32 cellular contexts compared by ENCODE assay signal in the genomic region with DNA sequence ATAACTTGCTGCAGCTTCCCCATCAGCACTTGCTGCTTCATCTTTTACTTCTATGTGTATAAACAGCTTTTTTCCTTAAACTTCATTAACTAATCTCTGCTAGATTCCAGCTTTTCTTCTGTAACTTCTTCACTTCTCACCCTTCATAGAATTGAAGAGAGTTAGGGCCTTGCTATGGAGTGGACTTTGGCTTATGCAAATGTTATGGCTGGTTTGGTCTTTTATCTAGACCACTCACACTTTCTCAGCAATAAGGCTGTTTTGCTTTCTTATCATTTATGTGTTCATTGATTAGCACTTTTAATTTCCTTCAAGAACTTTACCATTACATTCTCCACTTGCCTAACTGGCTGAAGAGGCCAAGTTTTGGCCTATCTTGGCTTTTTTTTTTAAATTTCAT.
"Had no signal": no experiment of that assay in that cellular context is flagged by ENCODE, and none has a peak within 500 bp of the region (broad histone marks: within the 10 kb centered on the region; RNA-seq: fewer than 3 reads in every experiment).

No MANE protein-coding gene starts in this region.

- H3K9me3 Mint-ChIP-seq: activated CD4-positive, alpha-beta T cell treated with anti-CD3 and anti-CD28 coated beads, Interleukin-2, amount 10 ng/mL, durations not matched to agents 24 days and 14 days had no signal

- H3K27ac Mint-ChIP-seq: activated CD4-positive, alpha-beta memory T cell treated with anti-CD3 and anti-CD28 coated beads for 36 hours; activated CD4-positive, alpha-beta T cell treated with anti-CD3 and anti-CD28 coated beads for 36 hours; activated CD4-positive, alpha-beta T cell treated with anti-CD3 and anti-CD28 coated beads, Interleukin-2, amount 10 ng/mL, durations not matched to agents 24 days and 14 days; activated CD8-positive, alpha-beta memory T cell treated with anti-CD3 and anti-CD28 coated beads, Interleukin-2, amount 10 ng/mL, durations not matched to agents 7 days and 5 days; activated CD8-positive, alpha-beta T cell treated with anti-CD3 and anti-CD28 coated beads, Interleukin-2, amount 10 ng/mL, durations not matched to agents 7 days and 5 days; activated naive CD4-positive, alpha-beta T cell treated with anti-CD3 and anti-CD28 coated beads for 36 hours; activated naive CD4-positive, alpha-beta T cell treated with anti-CD3 and anti-CD28 coated beads, Interleukin-2, amount 50 U/mL, for 24 hours; activated naive CD8-positive, alpha-beta T cell treated with anti-CD3 and anti-CD28 coated beads for 36 hours; activated naive CD8-positive, alpha-beta T cell treated with anti-CD3 and anti-CD28 coated beads, Interleukin-2, amount 50 U/mL, for 24 hours; activated T-helper 1 cell treated with anti-CD3 and anti-CD28 coated beads, Interleukin-12 subunit alpha, Interleukin-12 subunit beta, Interleukin-2, Interleukin-4 antibody, amounts not matched to agents 30 ng/mL and 10 ng/mL and 1 ng/mL, durations not matched to agents 14 hours and 24 hours and 36 hours; activated T-helper 2 cell treated with anti-CD3 and anti-CD28 coated beads, Interferon-gamma antibody, Interleukin-2, Interleukin-4, amounts not matched to agents 10 μg/mL and 5 μg/mL and 100 μg/mL, durations not matched to agents 14 hours and 24 hours and 36 hours had no signal

- H3K9me3 ChIP-seq: adrenal gland, colonic mucosa had no signal

- FAIRE-seq: endometrium, endothelial cell of umbilical vein, frontal cortex had no signal

- H3K36me3 Mint-ChIP-seq: activated CD8-positive, alpha-beta memory T cell treated with anti-CD3 and anti-CD28 coated beads, Interleukin-2, amount 10 ng/mL, durations not matched to agents 7 days and 5 days; activated naive CD4-positive, alpha-beta T cell treated with anti-CD3 and anti-CD28 coated beads, Interleukin-2, amount 50 U/mL, for 24 hours; activated naive CD8-positive, alpha-beta T cell treated with anti-CD3 and anti-CD28 coated beads for 36 hours had no signal

- H3K4me3 ChIP-seq: adrenal gland, body of pancreas, colonic mucosa, heart left ventricle had no signal

- H3K4me1 Mint-ChIP-seq: activated CD4-positive, alpha-beta T cell treated with anti-CD3 and anti-CD28 coated beads for 36 hours; activated CD4-positive, alpha-beta T cell treated with anti-CD3 and anti-CD28 coated beads, Interleukin-2, amount 10 ng/mL, durations not matched to agents 24 days and 14 days; activated CD8-positive, alpha-beta memory T cell treated with anti-CD3 and anti-CD28 coated beads, Interleukin-2, amount 10 ng/mL, durations not matched to agents 7 days and 5 days; activated naive CD4-positive, alpha-beta T cell treated with anti-CD3 and anti-CD28 coated beads, Interleukin-2, amount 50 U/mL, for 24 hours; activated naive CD8-positive, alpha-beta T cell treated with anti-CD3 and anti-CD28 coated beads for 36 hours; activated naive CD8-positive, alpha-beta T cell treated with anti-CD3 and anti-CD28 coated beads, Interleukin-2, amount 50 U/mL, for 24 hours had no signal

- H3K4me3 Mint-ChIP-seq: activated CD4-positive, alpha-beta memory T cell treated with anti-CD3 and anti-CD28 coated beads for 36 hours; activated CD4-positive, alpha-beta T cell treated with anti-CD3 and anti-CD28 coated beads for 36 hours; activated CD4-positive, alpha-beta T cell treated with anti-CD3 and anti-CD28 coated beads, Interleukin-2, amount 10 ng/mL, durations not matched to agents 24 days and 14 days; activated CD8-positive, alpha-beta memory T cell treated with anti-CD3 and anti-CD28 coated beads, Interleukin-2, amount 10 ng/mL, durations not matched to agents 7 days and 5 days; activated CD8-positive, alpha-beta T cell treated with anti-CD3 and anti-CD28 coated beads, Interleukin-2, amount 10 ng/mL, durations not matched to agents 7 days and 5 days; activated naive CD4-positive, alpha-beta T cell treated with anti-CD3 and anti-CD28 coated beads for 36 hours; activated naive CD4-positive, alpha-beta T cell treated with anti-CD3 and anti-CD28 coated beads, Interleukin-2, amount 50 U/mL, for 24 hours; activated naive CD8-positive, alpha-beta T cell treated with anti-CD3 and anti-CD28 coated beads for 36 hours; activated naive CD8-positive, alpha-beta T cell treated with anti-CD3 and anti-CD28 coated beads, Interleukin-2, amount 50 U/mL, for 24 hours; activated T-helper 1 cell treated with anti-CD3 and anti-CD28 coated beads, Interleukin-12 subunit alpha, Interleukin-12 subunit beta, Interleukin-2, Interleukin-4 antibody, amounts not matched to agents 30 ng/mL and 10 ng/mL and 1 ng/mL, durations not matched to agents 14 hours and 24 hours and 36 hours had no signal

- H3K27ac ChIP-seq: adrenal gland, body of pancreas, colonic mucosa, epithelial cell of prostate, heart left ventricle had no signal

- H3K4me1 ChIP-seq: adrenal gland, colonic mucosa, heart left ventricle had no signal

- DNase-seq: activated CD4-positive, alpha-beta memory T cell treated with anti-CD3 and anti-CD28 coated beads for 36 hours; activated CD4-positive, alpha-beta T cell treated with anti-CD3 and anti-CD28 coated beads for 36 hours; activated CD4-positive, alpha-beta T cell treated with anti-CD3 and anti-CD28 coated beads, Interleukin-2, amount 10 ng/mL, durations not matched to agents 24 days and 14 days; activated CD4-positive, CD25-positive, alpha-beta regulatory T cell; activated CD4-positive, CD25-positive, alpha-beta regulatory T cell treated with anti-CD3 and anti-CD28 coated beads, Interleukin-2, amount 50 U/mL, for 72 hours; activated CD8-positive, alpha-beta memory T cell treated with anti-CD3 and anti-CD28 coated beads, Interleukin-2, amount 10 ng/mL, durations not matched to agents 7 days and 5 days; activated CD8-positive, alpha-beta memory T cell treated with anti-CD3 and anti-CD28 coated beads, Interleukin-2, amount 50 U/mL, for 4 hours; activated CD8-positive, alpha-beta T cell treated with anti-CD3 and anti-CD28 coated beads, Interleukin-2, amount 10 ng/mL, durations not matched to agents 7 days and 5 days; activated effector memory CD4-positive, alpha-beta T cell treated with anti-CD3 and anti-CD28 coated beads, Interleukin-2, amount 50 U/mL, for 16 hours; activated naive CD4-positive, alpha-beta T cell treated with anti-CD3 and anti-CD28 coated beads for 36 hours; activated naive CD8-positive, alpha-beta T cell treated with anti-CD3 and anti-CD28 coated beads for 36 hours; activated naive CD8-positive, alpha-beta T cell treated with anti-CD3 and anti-CD28 coated beads, Interleukin-2, amount 50 U/mL, for 24 hours; activated T-cell treated with anti-CD3 and anti-CD28 coated beads, Interleukin-2, amount 50 U/mL, for 1 hour; activated T-cell treated with anti-CD3 and anti-CD28 coated beads, Interleukin-2, amount 50 U/mL, for 48 hours; adrenal gland; amygdala; aorta; body of pancreas; caudate nucleus; colonic mucosa; effector CD8-positive, alpha-beta T cell; foreskin fibroblast; glutamatergic neuron; heart left ventricle; T-helper 2 cell had no signal

- H3K36me3 ChIP-seq: adrenal gland, colonic mucosa had no signal

- H3K27me3 ChIP-seq: adrenal gland, body of pancreas, colonic mucosa, heart left ventricle had no signal
